Comparison of ENCODE assay signal across 17 cellular contexts in genomic region chr1:115198938-115199337, GRCh38.
DNase-seq lines count a peak whose midpoint lies in the region; ATAC-seq, FAIRE-seq and TF ChIP-seq lines count a peak whose summit lies in the region.
"Had no signal": no experiment of that assay in that cellular context is flagged by ENCODE, and none has a peak within 500 bp of the region (broad histone marks: within the 10 kb centered on the region; RNA-seq: fewer than 3 reads in every experiment).

No MANE protein-coding gene starts in this region.

- no peak for FAIRE-seq in GM12891 (lab: Jason Lieb, UNC)
- FAIRE-seq: D721Med had no signal

- CTCF ChIA-PET in MCF 10A (lab: Yijun Ruan, JAX): interaction anchor here (0.7 kb wide), 1 partner anchor 399 kb away, joined by 3 read pairs; no protein-coding TSS in a partner anchor

- TF ChIP-seq CTCF in MCF 10A (IDR thresholded peaks at IDR 0.05; ENCODE audit: unreplicated experiment): no peak
- no peak for TF ChIP-seq CTCF in breast epithelium (IDR thresholded peaks at IDR 0.05)
- no peak for TF ChIP-seq CTCF in thyroid gland (IDR thresholded peaks at IDR 0.05)

- peaks cover 0 to 11% of the 10 kb centered on the region in 2 donors for H3K9me3 ChIP-seq in breast epithelium
- no peaks in the 10 kb centered on the region for H3K9me3 ChIP-seq in thyroid gland

- H3K27me3 Mint-ChIP-seq in MCF 10A (ENCODE audit: insufficient read depth, unreplicated experiment): peaks cover 11% of the 10 kb centered on the region

- no peak overlapping the region for H3K27ac Mint-ChIP-seq in MCF 10A (ENCODE audit: low read depth, unreplicated experiment)

- DNase-seq in MCF 10A (ENCODE audit: unreplicated experiment) (peak; percentile 42), breast epithelium (ENCODE audit: low spot score in 2 of 2) (no peak), SHP77 treated with DMSO at 0.1 percent for 48 hours (lab: John Stamatoyannopoulos, UW) (peak; percentile 15), fibroblast of the conjunctiva (ENCODE audit: low read depth) (peak; percentile 52), thyroid gland (peak; percentile 38 to 47), GM12891 (ENCODE audit: insufficient read length, low spot score) (no peak)
- DNase-seq: activated CD4-positive, alpha-beta T cell treated with anti-CD3 and anti-CD28 coated beads for 1 hour; activated T-cell treated with anti-CD3 and anti-CD28 coated beads, Interleukin-2, amount 50 U/mL, for 1 hour; effector CD4-positive, alpha-beta T cell; hypothalamus; NCI-H2081 treated with DMSO at 0.1 percent for 48 hours; NK-92 treated with Interleukin-12 subunit alpha and Interleukin-12 subunit beta, amount 100 ng/mL, for 24 hours had no signal

- H3K4me3 ChIP-seq in breast epithelium (no peak overlapping the region), thyroid gland (replicated peaks in 1 of 3) (no peak overlapping the region)
- H3K4me3 ChIP-seq: lung, tibial nerve had no signal

- no peaks in the 10 kb centered on the region for H3K36me3 Mint-ChIP-seq in MCF 10A (ENCODE audit: insufficient read depth, unreplicated experiment)

- BruUV-seq in MCF 10A (replicated peaks; lab: Mats Ljungman, UMichigan): no TSS peak

- H3K36me3 ChIP-seq in breast epithelium (no peaks in the 10 kb centered on the region), thyroid gland (no peaks in the 10 kb centered on the region)
- H3K36me3 ChIP-seq: tibial nerve had no signal

- ATAC-seq in GM18502 (IDR thresholded peaks at IDR 0.05; ENCODE audit: poor library complexity, unreplicated experiment) (no peak), GM19351 (IDR thresholded peaks at IDR 0.05; ENCODE audit: unreplicated experiment) (no peak)

- no peak overlapping the region for H3K4me3 Mint-ChIP-seq in MCF 10A (ENCODE audit: unreplicated experiment)

- TF ChIP-seq POLR2A in breast epithelium (IDR thresholded peaks at IDR 0.05): no peak
- no peak for TF ChIP-seq POLR2A in thyroid gland (IDR thresholded peaks at IDR 0.05)
- TF ChIP-seq POLR2A in GM12891 (IDR thresholded peaks at IDR 0.05; ENCODE audit: low read depth, low read length): no peak

- intact Hi-C loops in MCF 10A (cut with micrococcal nuclease) (no loop called here), breast epithelium (cut with DNase I; ENCODE audit: low total_unique reads) (no loop called here), thyroid gland (cut with DNase I) (no loop called here)

- H3K27ac ChIP-seq in breast epithelium (no peak overlapping the region), thyroid gland (no peak overlapping the region)
- H3K27ac ChIP-seq: tibial nerve had no signal

- H3K4me1 ChIP-seq in breast epithelium (no peaks in the 10 kb centered on the region), thyroid gland (no peaks in the 10 kb centered on the region)

- H3K27me3 ChIP-seq in breast epithelium: no peaks in the 10 kb centered on the region
- H3K27me3 ChIP-seq in thyroid gland: no peaks in the 10 kb centered on the region
- H3K27me3 ChIP-seq: tibial nerve had no signal

- POLR2A ChIA-PET in MCF 10A (lab: Yijun Ruan, JAX): interaction anchor here (0.6 to 1.0 kb wide), 4 partner anchors 9 to 136 kb away, joined by 3 to 4 read pairs (median 3); no protein-coding TSS in a partner anchor

- no peaks in the 10 kb centered on the region for H3K9me3 Mint-ChIP-seq in MCF 10A (ENCODE audit: unreplicated experiment)

- WGBS in thyroid gland, 2 donors: 12 to 24% methylated on average over 4 of the region's 4 CpGs

- H3K4me1 Mint-ChIP-seq in MCF 10A (ENCODE audit: insufficient read depth, unreplicated experiment): peaks cover 6% of the 10 kb centered on the region

TF ChIP-seq in GM12891, 5 proteins besides CTCF, POLR2A, EP300 and RAD21:
- TF ChIP-seq POLR2AphosphoS5 (IDR thresholded peaks at IDR 0.05; ENCODE audit: low read depth, low read length): no peak
- no peak for TF ChIP-seq PAX5 (IDR thresholded peaks at IDR 0.05; ENCODE audit: insufficient read depth, low read length, severe bottlenecking)
- TF ChIP-seq POU2F2 (IDR thresholded peaks at IDR 0.05; ENCODE audit: low read depth, low read length): no peak

Comparison
In these comparisons a context has a peak if more than half of its experiments do, and no peak if none do; other contexts are left out.
1. DNase-seq: peak in MCF 10A (single experiment), SHP77 treated with DMSO at 0.1 percent for 48 hours (single experiment), fibroblast of the conjunctiva (single experiment) and thyroid gland (2 of 2); none in breast epithelium (0 of 2) and GM12891 (single experiment).